Comparison of ENCODE assay signal across 9 cellular contexts in the genomic region with DNA sequence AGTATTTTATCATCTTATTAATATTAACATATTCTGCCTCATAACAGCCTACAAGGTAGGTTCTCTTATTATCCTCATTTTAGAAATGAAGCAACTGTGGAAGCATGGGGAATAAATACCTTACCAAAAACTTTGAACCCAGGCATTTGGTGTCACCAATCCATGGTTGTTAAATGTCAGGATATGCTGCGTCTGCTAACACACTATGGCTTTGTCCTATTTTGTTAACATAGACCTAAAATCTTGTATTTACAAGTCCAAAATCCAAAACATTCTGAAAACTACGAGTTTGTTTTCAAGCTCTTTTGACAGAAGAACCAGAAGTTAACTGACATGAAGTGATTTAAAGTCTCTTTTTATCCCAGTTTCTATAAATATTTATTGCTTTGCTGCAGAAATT. TPM values are rescaled to one million over a fixed set of nuclear protein-coding genes. Genes with fewer than 3 reads are reported as not detected.
"Had no signal": no experiment of that assay in that cellular context is flagged by ENCODE, and none has a peak within 500 bp of the region (broad histone marks: within the 10 kb centered on the region; RNA-seq: fewer than 3 reads in every experiment).

No MANE protein-coding gene starts in this region.

- DNase-seq: KBM-7, KG1 had no signal

- FAIRE-seq: HTR-8/SVneo, K562 had no signal

- H3K4me3 ChIP-seq: K562 had no signal

- H3K27ac ChIP-seq: HL-60, KMS-11 had no signal

- ATAC-seq: K562 had no signal

- H3K9ac ChIP-seq: KMS-11 had no signal

- H3K4me2 ChIP-seq: KMS-11 had no signal

RNA-seq across cellular contexts. Expression of a gene that starts 53.4 kb away (rescaled TPM):
- total RNA-seq: HT-29, HT1080, K562 had no signal
- polyA plus RNA-seq: IgD-negative memory B cell, K562 had no signal
